Comparison of ENCODE assay signal across 25 cellular contexts in the genomic region with DNA sequence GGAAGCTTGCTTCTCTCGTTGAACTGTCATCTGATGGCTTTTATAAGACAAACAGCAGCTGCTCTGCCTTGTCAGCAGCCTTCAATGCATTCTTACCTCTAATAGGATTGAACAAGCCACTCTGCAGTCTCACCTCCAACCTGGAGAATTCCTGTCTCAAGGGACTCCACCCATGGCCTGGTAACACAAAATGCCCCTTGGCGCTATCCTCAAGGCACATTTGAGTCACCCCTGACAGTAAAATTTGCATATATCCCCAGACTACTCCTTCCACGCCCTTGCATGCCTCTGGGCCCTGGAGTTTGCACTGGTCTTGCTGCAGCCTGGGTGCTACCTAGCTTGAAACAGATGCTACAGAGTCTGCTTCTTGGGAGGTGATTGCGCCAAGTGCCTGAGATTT.
"Had no signal": no experiment of that assay in that cellular context is flagged by ENCODE, and none has a peak within 500 bp of the region (broad histone marks: within the 10 kb centered on the region; RNA-seq: fewer than 3 reads in every experiment).

No MANE protein-coding gene starts in this region.

- FAIRE-seq: astrocyte had no signal

- H3K36me3 ChIP-seq: Peyer's patch, SJSA1 had no signal

- H3K4me3 ChIP-seq: Peyer's patch, SJSA1 had no signal

- H3K27ac ChIP-seq: RWPE1, SJSA1 had no signal

- ATAC-seq: activated T-cell treated with anti-CD3 and anti-CD28 coated beads, Interleukin-2, amount 50 U/mL, for 4 hours; SK-N-SH treated with all-trans-retinoic acid at 6 μM for 48 hours had no signal

- DNase-seq: activated B cell treated with CpG ODN at 0.5 μM for 24 hours; activated CD4-positive, alpha-beta memory T cell treated with anti-CD3 and anti-CD28 coated beads for 36 hours; activated CD4-positive, alpha-beta T cell treated with anti-CD3 and anti-CD28 coated beads for 1 hour; activated CD4-positive, alpha-beta T cell treated with anti-CD3 and anti-CD28 coated beads, Interleukin-2, amount 10 ng/mL, durations not matched to agents 7 days and 5 days; activated CD8-positive, alpha-beta memory T cell treated with anti-CD3 and anti-CD28 coated beads for 24 hours; activated effector memory CD4-positive, alpha-beta T cell treated with anti-CD3 and anti-CD28 coated beads, Interleukin-2, amount 50 U/mL, for 16 hours; activated naive CD4-positive, alpha-beta T cell treated with anti-CD3 and anti-CD28 coated beads for 36 hours; activated T-cell treated with anti-CD3 and anti-CD28 coated beads, Interleukin-2, amount 50 U/mL, for 4 hours; amygdala; Karpas-422; MM.1S; NCI-H1105; NCI-H1436; NCI-H1694 treated with DMSO at 0.1 percent for 48 hours; NCI-H2029 treated with DMSO at 0.1 percent for 48 hours; NCI-H510A treated with DMSO at 0.1 percent for 48 hours; NCI-H69; NK-92 treated with Interleukin-12 subunit alpha and Interleukin-12 subunit beta, amount 100 ng/mL, for 24 hours; Peyer's patch; SHP77; SW 1271 had no signal

- H3K4me1 ChIP-seq: Peyer's patch had no signal

- H3K27me3 ChIP-seq: Peyer's patch, SJSA1 had no signal

- H3K9me3 ChIP-seq: Peyer's patch, SJSA1 had no signal
